16 cellular contexts compared by ENCODE assay signal in the genomic region with DNA sequence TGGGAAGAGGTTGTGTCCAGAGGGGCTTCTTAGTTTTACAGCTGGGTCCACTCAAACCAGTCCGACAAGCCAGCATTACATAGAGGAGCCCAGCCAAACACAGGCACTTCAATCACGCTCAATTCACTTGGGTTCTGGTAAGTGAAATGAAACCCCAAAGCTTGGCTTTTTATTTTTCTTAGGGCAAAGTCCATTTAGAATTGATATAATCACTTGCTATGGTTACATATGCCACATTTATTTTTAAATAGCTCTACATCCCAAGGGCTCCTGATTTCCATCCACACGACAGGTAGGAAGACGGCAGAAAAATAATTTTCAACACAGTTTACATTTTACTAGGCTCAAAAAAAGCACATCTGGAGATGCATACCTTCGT.
DNase-seq lines count a peak whose midpoint lies in the region; ATAC-seq and TF ChIP-seq lines count a peak whose summit lies in the region.
"Had no signal": no experiment of that assay in that cellular context is flagged by ENCODE, and none has a peak within 500 bp of the region (broad histone marks: within the 10 kb centered on the region; RNA-seq: fewer than 3 reads in every experiment).

No MANE protein-coding gene starts in this region.

- no peaks in the 10 kb centered on the region for H3K36me3 Mint-ChIP-seq in endodermal cell (ENCODE audit: low read depth)
- no peaks in the 10 kb centered on the region for H3K36me3 Mint-ChIP-seq in activated T-cell treated with anti-CD3 and anti-CD28 coated beads, Interleukin-2, amount 50 U/mL, for 24 hours (ENCODE audit: low read depth)
- H3K36me3 Mint-ChIP-seq: CD4-positive, CD25-positive, alpha-beta regulatory T cell; CD8-positive, alpha-beta memory T cell had no signal

- no peaks in the 10 kb centered on the region for H3K9me3 ChIP-seq in endodermal cell (ENCODE audit: control insufficient read depth, low read length)
- H3K9me3 ChIP-seq: BE2C, HAP-1 had no signal

- no peaks in the 10 kb centered on the region for H3K36me3 ChIP-seq in endodermal cell (ENCODE audit: control insufficient read depth, insufficient read depth, low read length)
- H3K36me3 ChIP-seq: BE2C, HAP-1 had no signal

- ATAC-seq in sciatic nerve (peak; percentile 13), HG02852 (IDR thresholded peaks at IDR 0.05; ENCODE audit: unreplicated experiment) (no peak)

- WGBS in endodermal cell (ENCODE audit: insufficient coverage in 1 of 2, insufficient read length in 1 of 2), 2 experiments: 79 to 91% methylated on average over 3 to 5 of the region's 5 CpGs

- H3K27ac Mint-ChIP-seq in endodermal cell: peak overlapping the region; percentile 93
- H3K27ac Mint-ChIP-seq in activated T-cell treated with anti-CD3 and anti-CD28 coated beads, Interleukin-2, amount 50 U/mL, for 24 hours: no peak overlapping the region
- H3K27ac Mint-ChIP-seq: CD8-positive, alpha-beta memory T cell had no signal

- H3K4me1 Mint-ChIP-seq in endodermal cell: peaks cover 79% of the 10 kb centered on the region
- no peaks in the 10 kb centered on the region for H3K4me1 Mint-ChIP-seq in activated T-cell treated with anti-CD3 and anti-CD28 coated beads, Interleukin-2, amount 50 U/mL, for 24 hours (ENCODE audit: low read depth)
- H3K4me1 Mint-ChIP-seq: CD4-positive, CD25-positive, alpha-beta regulatory T cell; CD8-positive, alpha-beta memory T cell had no signal

- DNase-seq in endodermal cell (no peak), left kidney (ENCODE audit: low read depth, low spot score) (peak; percentile 29), sciatic nerve (ENCODE audit: low spot score) (no peak)
- no peak for DNase-seq in activated T-cell treated with anti-CD3 and anti-CD28 coated beads, Interleukin-2, amount 50 U/mL, for 24 hours
- DNase-seq in stimulated activated CD4-positive, alpha-beta T cell treated with anti-CD3 and anti-CD28 coated beads, Interleukin-4, amount 100 ng/mL, for 4 hours: no peak
- DNase-seq: ACHN; BE2C; C1 segment of cervical spinal cord; CD4-positive, CD25-positive, alpha-beta regulatory T cell; CD8-positive, alpha-beta memory T cell; COR-L47; GDM1; GM23248 had no signal

- no peaks in the 10 kb centered on the region for H3K9me3 Mint-ChIP-seq in endodermal cell
- H3K9me3 Mint-ChIP-seq in activated T-cell treated with anti-CD3 and anti-CD28 coated beads, Interleukin-2, amount 50 U/mL, for 24 hours: no peaks in the 10 kb centered on the region
- H3K9me3 Mint-ChIP-seq: CD8-positive, alpha-beta memory T cell had no signal

- H3K4me3 Mint-ChIP-seq in endodermal cell: peak overlapping the region; percentile 22
- no peak overlapping the region for H3K4me3 Mint-ChIP-seq in activated T-cell treated with anti-CD3 and anti-CD28 coated beads, Interleukin-2, amount 50 U/mL, for 24 hours
- H3K4me3 Mint-ChIP-seq: CD4-positive, CD25-positive, alpha-beta regulatory T cell; CD8-positive, alpha-beta memory T cell had no signal

- peak overlapping the region; percentile 25 for H3K4me3 ChIP-seq in endodermal cell (ENCODE audit: low read length)
- H3K4me3 ChIP-seq: GM23248, HAP-1 had no signal

- peak overlapping the region; percentile 1 for H3K9ac ChIP-seq in endodermal cell (ENCODE audit: extremely low read depth, low read length, poor library complexity, severe bottlenecking)
- H3K9ac ChIP-seq: GM23248 had no signal

- H3K27me3 ChIP-seq in endodermal cell (ENCODE audit: control insufficient read depth, insufficient read depth, low read length, poor library complexity, severe bottlenecking): no peaks in the 10 kb centered on the region
- H3K27me3 ChIP-seq: BE2C had no signal

- intact Hi-C loops in sciatic nerve (cut with DNase I): no loop called here

- no peak overlapping the region for H3K27ac ChIP-seq in endodermal cell (ENCODE audit: low read depth, low read length)
- H3K27ac ChIP-seq: GM23248, HL-60 had no signal

- peaks cover 51% of the 10 kb centered on the region for H3K4me1 ChIP-seq in endodermal cell (ENCODE audit: control insufficient read depth, insufficient read depth, low read length)
- H3K4me1 ChIP-seq: BE2C, HAP-1 had no signal

- TF ChIP-seq CTCF in endodermal cell (conservative IDR thresholded peaks at IDR 0.05): no peak

- H3K27me3 Mint-ChIP-seq in endodermal cell (ENCODE audit: insufficient read depth): no peaks in the 10 kb centered on the region
- H3K27me3 Mint-ChIP-seq in activated T-cell treated with anti-CD3 and anti-CD28 coated beads, Interleukin-2, amount 50 U/mL, for 24 hours: peaks cover 2% of the 10 kb centered on the region
- H3K27me3 Mint-ChIP-seq: CD4-positive, CD25-positive, alpha-beta regulatory T cell had no signal
